Comparison of ENCODE assay signal across 16 cellular contexts in the genomic region with DNA sequence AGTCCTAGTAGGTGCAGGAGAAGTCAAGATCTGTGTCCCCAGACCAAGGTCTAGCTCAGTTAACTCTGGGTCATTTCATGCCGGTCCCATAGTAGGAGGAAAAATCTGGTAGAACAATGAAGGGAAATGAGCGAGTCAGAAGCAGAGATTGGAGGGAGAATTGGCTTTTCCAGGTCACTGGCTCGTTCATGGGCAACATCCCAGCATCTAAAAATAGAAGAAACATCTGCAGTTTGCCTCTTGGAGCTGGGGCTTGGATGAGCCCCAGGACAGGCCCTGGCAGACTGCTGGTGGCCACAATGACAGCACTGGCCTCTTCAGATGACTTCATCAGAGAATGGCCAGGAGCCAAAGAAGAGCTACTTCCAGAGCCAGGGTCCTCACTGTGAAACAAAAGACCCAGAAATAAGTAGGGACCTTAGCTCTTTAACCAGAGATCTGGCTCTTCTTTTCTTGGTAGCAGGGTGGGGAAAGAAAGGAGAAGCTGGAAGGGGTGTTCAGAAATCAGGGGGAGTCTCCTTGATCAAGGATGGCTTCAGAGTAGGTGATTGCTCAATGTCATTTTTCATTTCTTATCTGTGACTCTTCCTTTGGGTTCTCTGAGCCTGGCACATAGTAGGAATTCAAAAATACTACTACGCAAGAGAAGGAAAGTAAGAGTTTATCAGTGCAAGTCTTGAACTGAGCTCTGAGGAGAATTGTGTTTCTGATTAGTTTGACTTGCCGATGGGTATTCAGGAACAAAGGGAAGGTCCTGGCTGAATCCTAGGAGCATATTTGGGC.
DNase-seq lines count a peak whose midpoint lies in the region; ATAC-seq and TF ChIP-seq lines count a peak whose summit lies in the region.
"Had no signal": no experiment of that assay in that cellular context is flagged by ENCODE, and none has a peak within 500 bp of the region (broad histone marks: within the 10 kb centered on the region; RNA-seq: fewer than 3 reads in every experiment).

No MANE protein-coding gene starts in this region.

- H3K36me3 ChIP-seq in gastrocnemius medialis (no peaks in the 10 kb centered on the region), PC-3 (ENCODE audit: low read depth, low read length) (no peaks in the 10 kb centered on the region)
- H3K36me3 ChIP-seq: brain microvascular endothelial cell, suprapubic skin had no signal

- intact Hi-C loops in left ventricle myocardium superior (cut with micrococcal nuclease) (no loop called here), gastrocnemius medialis (cut with DNase I; ENCODE audit: low total_unique reads) (loop anchor here (10.0 kb wide), 1 partner anchor 121 kb away; no protein-coding TSS in a partner anchor), PC-3 (cut with micrococcal nuclease) (no loop called here)

- no peak overlapping the region for H3K9ac ChIP-seq in PC-3 (ENCODE audit: low read length)

- TF ChIP-seq CTCF in astrocyte of the spinal cord (IDR thresholded peaks at IDR 0.05; ENCODE audit: low read depth, low read length) (no peak), gastrocnemius medialis (IDR thresholded peaks at IDR 0.05 in 4 of 5, conservative IDR thresholded peaks at IDR 0.05 in 1 of 5) (no peak), PC-3 (conservative IDR thresholded peaks at IDR 0.05; ENCODE audit: low read depth, low read length) (no peak)

- peak; percentile 99 for ATAC-seq in left ventricle myocardium superior
- peak; percentile 97 for ATAC-seq in gastrocnemius medialis
- no peak for ATAC-seq in PC-3
- no peak for ATAC-seq in HG02938 (IDR thresholded peaks at IDR 0.05; ENCODE audit: unreplicated experiment)

- H3K4me3 ChIP-seq in astrocyte of the spinal cord (ENCODE audit: low read depth, low read length) (no peak overlapping the region), gastrocnemius medialis (peak overlapping the region in 1 of 4 donors; percentile 12), PC-3 (ENCODE audit: low read length) (no peak overlapping the region)
- H3K4me3 ChIP-seq: suprapubic skin had no signal

- BruUV-seq in PC-3 (replicated peaks; lab: Mats Ljungman, UMichigan), result no TSS peak

- POLR2A ChIA-PET in PC-3 (lab: Charles Lee; ENCODE audit: unreplicated experiment), result no interaction called here

- H3K27ac ChIP-seq in gastrocnemius medialis (peak overlapping the region in 3 of 4 donors; percentile 60 to 64 (median 62)), PC-3 (ENCODE audit: low read length) (no peak overlapping the region)
- H3K27ac ChIP-seq: brain microvascular endothelial cell, epithelial cell of prostate, suprapubic skin had no signal

- in situ Hi-C loops in astrocyte of the spinal cord (cut with HindIII; ENCODE audit: low sequenced_read_pairs), result no loop called here
- in situ Hi-C loops in gastrocnemius medialis (cut with MboI; ENCODE audit: low sequenced_read_pairs in 4 of 4), result no loop called here

- no peak for TF ChIP-seq POLR2A in gastrocnemius medialis (IDR thresholded peaks at IDR 0.05)

- H3K27me3 ChIP-seq in gastrocnemius medialis (no peaks in the 10 kb centered on the region), PC-3 (ENCODE audit: low read length) (peaks cover 29% of the 10 kb centered on the region)
- H3K27me3 ChIP-seq: brain microvascular endothelial cell, suprapubic skin had no signal

- no peaks in the 10 kb centered on the region for H3K79me2 ChIP-seq in PC-3 (ENCODE audit: low read length)

- H3K9me3 ChIP-seq in gastrocnemius medialis, result peaks cover 0 to 9% (median 0%) of the 10 kb centered on the region in 3 donors
- H3K9me3 ChIP-seq in PC-3 (ENCODE audit: low read length), result no peaks in the 10 kb centered on the region

- H3F3A ChIP-seq in PC-3 (ENCODE audit: low read length, unreplicated experiment), result no peaks in the 10 kb centered on the region

- no peak overlapping the region for H3K4me2 ChIP-seq in PC-3 (ENCODE audit: low read length)

- no peaks in the 10 kb centered on the region for H4K20me1 ChIP-seq in PC-3 (ENCODE audit: low read length)

- CTCF ChIA-PET in PC-3 (lab: Charles Lee), result no interaction called here

- DNase-seq in LHCN-M2 (ENCODE audit: low read depth), result peak; percentile 62
- DNase-seq in astrocyte of the spinal cord (ENCODE audit: low read depth, low spot score), result peak; percentile 55
- DNase-seq in left ventricle myocardium superior, result peak; percentile 77
- peak; percentile 41 to 77 for DNase-seq in gastrocnemius medialis
- DNase-seq in PC-3, result no peak
- no peak for DNase-seq in NCI-H345 (lab: John Stamatoyannopoulos, UW)
- no peak for DNase-seq in activated CD8-positive, alpha-beta memory T cell treated with anti-CD3 and anti-CD28 coated beads for 24 hours
- DNase-seq: activated CD4-positive, alpha-beta T cell treated with anti-CD3 and anti-CD28 coated beads, Interleukin-2, amount 10 ng/mL, durations not matched to agents 7 days and 5 days; brain microvascular endothelial cell; CD4-positive, alpha-beta memory T cell; Karpas-422; NCI-H226; T-helper 2 cell had no signal

- H3K4me1 ChIP-seq in gastrocnemius medialis (peaks cover 14 to 20% of the 10 kb centered on the region in 2 donors), PC-3 (ENCODE audit: insufficient read depth, low read length) (no peaks in the 10 kb centered on the region)
- H3K4me1 ChIP-seq: suprapubic skin had no signal

- no peak overlapping the region for H2AFZ ChIP-seq in PC-3 (ENCODE audit: low read length)

- no peaks in the 10 kb centered on the region for H3K9me2 ChIP-seq in PC-3 (replicated peaks; ENCODE audit: low read length)

Comparison
In these comparisons a context has a peak if more than half of its experiments do, and no peak if none do; other contexts are left out.
1. DNase-seq: peak in LHCN-M2 (single experiment), astrocyte of the spinal cord (single experiment), left ventricle myocardium superior (single experiment) and gastrocnemius medialis (2 of 2); none in PC-3 (single experiment), NCI-H345 (single experiment) and activated CD8-positive, alpha-beta memory T cell treated with anti-CD3 and anti-CD28 coated beads for 24 hours (single experiment).
2. ATAC-seq: peak in left ventricle myocardium superior (single experiment) and gastrocnemius medialis (2 of 2); none in PC-3 (single experiment) and HG02938 (single experiment).